ENCODE assay signal across 12 cellular contexts in genomic region chr5:181163487-181164075, GRCh38. TPM values are rescaled to one million over a fixed set of nuclear protein-coding genes. Genes with fewer than 3 reads are reported as not detected.
DNase-seq lines count a peak whose midpoint lies in the region; ATAC-seq and TF ChIP-seq lines count a peak whose summit lies in the region.
"Had no signal": no experiment of that assay in that cellular context is flagged by ENCODE, and none has a peak within 500 bp of the region (broad histone marks: within the 10 kb centered on the region; RNA-seq: fewer than 3 reads in every experiment).

No MANE protein-coding gene starts in this region.

- H3K9me3 ChIP-seq in sigmoid colon = no peaks in the 10 kb centered on the region

- peaks cover 8% of the 10 kb centered on the region for H3K27me3 Mint-ChIP-seq in activated naive CD8-positive, alpha-beta T cell treated with anti-CD3 and anti-CD28 coated beads, Interleukin-2, amount 10 ng/mL, durations not matched to agents 7 days and 5 days
- H3K27me3 Mint-ChIP-seq in naive thymus-derived CD8-positive, alpha-beta T cell = peaks cover 0 to 45% (median 2%) of the 10 kb centered on the region in 5 donors

- TF ChIP-seq EP300 in sigmoid colon (IDR thresholded peaks at IDR 0.05) = no peak

- H3K27ac ChIP-seq in sigmoid colon = no peak overlapping the region
- H3K27ac ChIP-seq: skin epidermis had no signal

- 39 to 65% methylated on average over 16 of the region's 16 CpGs for WGBS in sigmoid colon, 2 donors

- in situ Hi-C loops in KBM-7 (cut with MboI; ENCODE audit: low pct_unique_long_range_greater_than_20kb, low sequenced_read_pairs) = no loop called here

- peaks cover 41% of the 10 kb centered on the region for H3K4me1 Mint-ChIP-seq in activated naive CD8-positive, alpha-beta T cell treated with anti-CD3 and anti-CD28 coated beads, Interleukin-2, amount 10 ng/mL, durations not matched to agents 7 days and 5 days
- peaks cover 21 to 70% (median 40%) of the 10 kb centered on the region in 4 donors for H3K4me1 Mint-ChIP-seq in naive thymus-derived CD8-positive, alpha-beta T cell

- POLR2A ChIA-PET in activated naive CD8-positive, alpha-beta T cell treated with anti-CD3 and anti-CD28 coated beads, Interleukin-2, amount 10 ng/mL, durations not matched to agents 7 days and 5 days (lab: Charles Lee) = interaction anchor here (1.3 kb wide), 2 partner anchors 9 to 97 kb away, joined by 4 to 6 read pairs; partner anchors contain the start of gene TRIM52
- POLR2A ChIA-PET in naive thymus-derived CD8-positive, alpha-beta T cell (lab: Charles Lee) = interaction anchor here (0.7 to 1.8 kb wide), 7 partner anchors 9 to 360 kb away, joined by 3 to 9 read pairs (median 4); partner anchors contain the start of genes TRIM41 and TRIM52

- TF ChIP-seq POLR2A in sigmoid colon (IDR thresholded peaks at IDR 0.05) = no peak

- H3K36me3 Mint-ChIP-seq in activated naive CD8-positive, alpha-beta T cell treated with anti-CD3 and anti-CD28 coated beads, Interleukin-2, amount 10 ng/mL, durations not matched to agents 7 days and 5 days = no peaks in the 10 kb centered on the region
- peaks cover 0 to 2% (median 0%) of the 10 kb centered on the region in 3 donors for H3K36me3 Mint-ChIP-seq in naive thymus-derived CD8-positive, alpha-beta T cell

- H3K27me3 ChIP-seq in sigmoid colon = peaks cover 0 to 64% (median 42%) of the 10 kb centered on the region in 3 donors

- H3K4me3 Mint-ChIP-seq in activated naive CD8-positive, alpha-beta T cell treated with anti-CD3 and anti-CD28 coated beads, Interleukin-2, amount 10 ng/mL, durations not matched to agents 7 days and 5 days = peak overlapping the region; percentile 73
- peak overlapping the region; percentile 69 to 95 (median 77) for H3K4me3 Mint-ChIP-seq in naive thymus-derived CD8-positive, alpha-beta T cell

- no peaks in the 10 kb centered on the region for H3K36me3 ChIP-seq in sigmoid colon

- peak overlapping the region; percentile 90 for H3K27ac Mint-ChIP-seq in activated naive CD8-positive, alpha-beta T cell treated with anti-CD3 and anti-CD28 coated beads, Interleukin-2, amount 10 ng/mL, durations not matched to agents 7 days and 5 days
- peak overlapping the region in 9 of 10 donors; percentile 24 to 99 (median 94) for H3K27ac Mint-ChIP-seq in naive thymus-derived CD8-positive, alpha-beta T cell

- intact Hi-C loops in sigmoid colon (cut with DNase I) = no loop called here

- peak overlapping the region; percentile 45 for H3K4me3 ChIP-seq in GM12864 (ENCODE audit: low read depth, low read length)
- H3K4me3 ChIP-seq in sigmoid colon = no peak overlapping the region
- H3K4me3 ChIP-seq: skin epidermis had no signal

- TF ChIP-seq CTCF in GM12864 (IDR thresholded peaks at IDR 0.05; ENCODE audit: low read depth, low read length, missing control alignments) (peak; percentile 10), sigmoid colon (IDR thresholded peaks at IDR 0.05) (no peak)

- H3K9me3 Mint-ChIP-seq in activated naive CD8-positive, alpha-beta T cell treated with anti-CD3 and anti-CD28 coated beads, Interleukin-2, amount 10 ng/mL, durations not matched to agents 7 days and 5 days = no peaks in the 10 kb centered on the region
- no peaks in the 10 kb centered on the region for H3K9me3 Mint-ChIP-seq in naive thymus-derived CD8-positive, alpha-beta T cell

- H3K4me1 ChIP-seq in sigmoid colon = peaks cover 0 to 12% (median 5%) of the 10 kb centered on the region in 4 donors

- no peak for ATAC-seq in activated naive CD8-positive, alpha-beta T cell treated with anti-CD3 and anti-CD28 coated beads, Interleukin-2, amount 10 ng/mL, durations not matched to agents 7 days and 5 days (ENCODE audit: low read depth)
- ATAC-seq in naive thymus-derived CD8-positive, alpha-beta T cell = no peak

- DNase-seq in GM12864 (ENCODE audit: low read depth) = no peak
- DNase-seq in KBM-7 = peak; percentile 34
- no peak for DNase-seq in activated naive CD8-positive, alpha-beta T cell treated with anti-CD3 and anti-CD28 coated beads, Interleukin-2, amount 10 ng/mL, durations not matched to agents 7 days and 5 days
- DNase-seq in naive thymus-derived CD8-positive, alpha-beta T cell = peak in 4 of 10 donors; percentile 16 to 42 (median 38)
- DNase-seq in sigmoid colon = no peak
- DNase-seq in activated CD4-positive, CD25-positive, alpha-beta regulatory T cell treated with anti-CD3 and anti-CD28 coated beads, Interleukin-2, amount 50 U/mL, for 72 hours = no peak
- DNase-seq in RKO (ENCODE audit: low spot score) = no peak
- no peak for DNase-seq in stimulated activated CD4-positive, alpha-beta T cell treated with anti-CD3 and anti-CD28 coated beads, Interleukin-2, amount 100 ng/mL, for 24 hours
- DNase-seq: activated CD4-positive, alpha-beta T cell treated with anti-CD3 and anti-CD28 coated beads, Interleukin-2, amount 50 U/mL, for 1 hour; cortex of kidney; substantia nigra had no signal

RNA-seq across cellular contexts. Expression of gene OR2V2, which starts 16.2 kb away (rescaled TPM):
- total RNA-seq in activated naive CD8-positive, alpha-beta T cell treated with anti-CD3 and anti-CD28 coated beads, Interleukin-2, amount 10 ng/mL, durations not matched to agents 7 days and 5 days = not detected
- not detected for total RNA-seq in naive thymus-derived CD8-positive, alpha-beta T cell
- not detected for polyA plus RNA-seq in naive thymus-derived CD8-positive, alpha-beta T cell
- total RNA-seq in sigmoid colon = not detected
- polyA plus RNA-seq in sigmoid colon = not detected

RNA-seq across cellular contexts. Expression of gene OR2V1, which starts 32.6 kb away (rescaled TPM):
- total RNA-seq in activated naive CD8-positive, alpha-beta T cell treated with anti-CD3 and anti-CD28 coated beads, Interleukin-2, amount 10 ng/mL, durations not matched to agents 7 days and 5 days = not detected
- not detected for total RNA-seq in naive thymus-derived CD8-positive, alpha-beta T cell
- not detected for polyA plus RNA-seq in naive thymus-derived CD8-positive, alpha-beta T cell
- not detected for total RNA-seq in sigmoid colon
- polyA plus RNA-seq in sigmoid colon = not detected

RNA-seq across cellular contexts. Expression of gene TRIM7, which starts 41.4 kb away (rescaled TPM):
- total RNA-seq in activated naive CD8-positive, alpha-beta T cell treated with anti-CD3 and anti-CD28 coated beads, Interleukin-2, amount 10 ng/mL, durations not matched to agents 7 days and 5 days = 1 to 10 TPM; 2.5 to 2.6 TPM
- total RNA-seq in naive thymus-derived CD8-positive, alpha-beta T cell = 1 to 10 TPM; 3.7 to 4.2 TPM
- polyA plus RNA-seq in naive thymus-derived CD8-positive, alpha-beta T cell = under 1 TPM in 1 of 3 donors, not detected in 2; 0.40 TPM
- total RNA-seq in sigmoid colon = 1 to 10 TPM in 3 of 4 donors, under 1 TPM in 1; 0.55 to 2.1 (median 1.1) TPM
- 1 to 10 TPM in 2 of 3 donors, under 1 TPM in 1; 0.60 to 5.3 (median 3.2) TPM for polyA plus RNA-seq in sigmoid colon

RNA-seq across cellular contexts. Expression of gene TRIM41, which starts 59.5 kb away (rescaled TPM):
- total RNA-seq in activated naive CD8-positive, alpha-beta T cell treated with anti-CD3 and anti-CD28 coated beads, Interleukin-2, amount 10 ng/mL, durations not matched to agents 7 days and 5 days = 10 to 100 TPM; 44.5 to 49.7 TPM
- 10 to 100 TPM; 33.3 to 40.7 TPM for total RNA-seq in naive thymus-derived CD8-positive, alpha-beta T cell
- 1 to 10 TPM; 1.1 to 2.6 (median 1.6) TPM for polyA plus RNA-seq in naive thymus-derived CD8-positive, alpha-beta T cell
- 10 to 100 TPM in 2 of 4 donors, 1 to 10 TPM in 2; 8.2 to 15.3 (median 11.8) TPM for total RNA-seq in sigmoid colon
- polyA plus RNA-seq in sigmoid colon = 10 to 100 TPM; 13.2 to 25.3 (median 19.0) TPM
